ENCODE assay signal across 9 cellular contexts in genomic region chrX:67545772-67546495, GRCh38. TPM values are rescaled to one million over a fixed set of nuclear protein-coding genes. Genes with fewer than 3 reads are reported as not detected.
A peak's percentile ranks its signal among the peaks of the same experiment; 100 is the strongest.
DNase-seq lines count a peak whose midpoint lies in the region; ATAC-seq and TF ChIP-seq lines count a peak whose summit lies in the region.
"Had no signal": no experiment of that assay in that cellular context is flagged by ENCODE, and none has a peak within 500 bp of the region (broad histone marks: within the 10 kb centered on the region; RNA-seq: fewer than 3 reads in every experiment).

No MANE protein-coding gene starts in this region.

- TF ChIP-seq CTCF in HFF-Myc (IDR thresholded peaks at IDR 0.05; ENCODE audit: low read depth, low read length, missing control alignments) (no peak), smooth muscle cell (IDR thresholded peaks at IDR 0.05; ENCODE audit: borderline replicate concordance, insufficient read depth, poor library complexity, severe bottlenecking) (no peak), WERI-Rb-1 (IDR thresholded peaks at IDR 0.05; ENCODE audit: low read depth, low read length) (no peak)

- ATAC-seq in HG02938 (IDR thresholded peaks at IDR 0.05; ENCODE audit: unreplicated experiment) (no peak), GM21737 (IDR thresholded peaks at IDR 0.05; ENCODE audit: unreplicated experiment) (no peak)

- H3K4me2 ChIP-seq in smooth muscle cell: peak overlapping the region; percentile 84

- WGBS in smooth muscle cell (ENCODE audit: low lambda C conversion rate): 39% methylated on average over 39 of the region's 46 CpGs

- H3K36me3 ChIP-seq in adipocyte (ENCODE audit: control insufficient read depth, insufficient read depth, low read length, severe bottlenecking): no peaks in the 10 kb centered on the region
- H3K36me3 ChIP-seq in iPS-18a (ENCODE audit: control insufficient read depth, low read depth, low read length): no peaks in the 10 kb centered on the region
- H3K36me3 ChIP-seq in smooth muscle cell (ENCODE audit: low read depth): no peaks in the 10 kb centered on the region
- H3K36me3 ChIP-seq in WERI-Rb-1: no peaks in the 10 kb centered on the region

- H2AFZ ChIP-seq in smooth muscle cell (ENCODE audit: low read depth): peak overlapping the region; percentile 58

- H3K4me1 ChIP-seq in adipocyte (ENCODE audit: control insufficient read depth, insufficient read depth, low read length) (peaks cover 12% of the 10 kb centered on the region), iPS-18a (ENCODE audit: control insufficient read depth, low read depth, low read length) (peaks cover 14% of the 10 kb centered on the region), smooth muscle cell (ENCODE audit: low read depth) (no peaks in the 10 kb centered on the region)

- peak overlapping the region; percentile 70 for H3K4me3 ChIP-seq in HFF-Myc (replicated peaks; ENCODE audit: low read depth, low read length)
- H3K4me3 ChIP-seq in adipocyte (ENCODE audit: low read length): peak overlapping the region; percentile 88
- peak overlapping the region; percentile 64 for H3K4me3 ChIP-seq in iPS-18a (ENCODE audit: low read length)
- H3K4me3 ChIP-seq in smooth muscle cell: peak overlapping the region; percentile 50
- H3K4me3 ChIP-seq in WERI-Rb-1 (ENCODE audit: low read depth, low read length): no peak overlapping the region

- no peaks in the 10 kb centered on the region for H4K20me1 ChIP-seq in smooth muscle cell (ENCODE audit: low read depth)

- H3K27ac ChIP-seq in iPS-18a (ENCODE audit: low read length): no peak overlapping the region
- no peak overlapping the region for H3K27ac ChIP-seq in smooth muscle cell (ENCODE audit: low read depth)
- no peak overlapping the region for H3K27ac ChIP-seq in WERI-Rb-1

- H3K27me3 ChIP-seq in adipocyte (replicated peaks; ENCODE audit: control insufficient read depth, insufficient read depth, low read length): peaks cover 10% of the 10 kb centered on the region
- peaks cover 26% of the 10 kb centered on the region for H3K27me3 ChIP-seq in iPS-18a (ENCODE audit: control insufficient read depth, insufficient read depth, low read length)
- H3K27me3 ChIP-seq in smooth muscle cell (ENCODE audit: low read depth): peaks cover 4% of the 10 kb centered on the region
- H3K27me3 ChIP-seq in WERI-Rb-1 (ENCODE audit: insufficient read depth, low read depth, severe bottlenecking): peaks cover 69% of the 10 kb centered on the region

- no peaks in the 10 kb centered on the region for H3F3A ChIP-seq in smooth muscle cell (ENCODE audit: low read depth)

- H3K9me3 ChIP-seq in adipocyte (ENCODE audit: control insufficient read depth, low read length) (peaks cover 10% of the 10 kb centered on the region), iPS-18a (ENCODE audit: control insufficient read depth, low read depth, low read length) (peaks cover 11% of the 10 kb centered on the region), smooth muscle cell (replicated peaks; ENCODE audit: low read depth) (no peaks in the 10 kb centered on the region), WERI-Rb-1 (ENCODE audit: severe bottlenecking) (no peaks in the 10 kb centered on the region)

- H3K9ac ChIP-seq in adipocyte (ENCODE audit: low read length) (peak overlapping the region; percentile 82), iPS-18a (ENCODE audit: low read length) (peak overlapping the region; percentile 20), smooth muscle cell (ENCODE audit: low read depth) (no peak overlapping the region)

- H3K79me2 ChIP-seq in smooth muscle cell (ENCODE audit: low read depth): no peaks in the 10 kb centered on the region

- DNase-seq in HFF-Myc (ENCODE audit: extremely low read depth, low read depth): no peak
- DNase-seq in adipocyte (ENCODE audit: low read depth): peak; percentile 59
- DNase-seq in smooth muscle cell (lab: John Stamatoyannopoulos, UW; ENCODE audit: unreplicated experiment): no peak
- DNase-seq in WERI-Rb-1: no peak
- DNase-seq in inferior parietal cortex (ENCODE audit: extremely low spot score): no peak

RNA-seq across cellular contexts. Expression of gene AR, which starts 2.1 kb away (rescaled TPM):
- total RNA-seq in smooth muscle cell: 2.4 and 2.7 TPM in 2 replicates
- polyA plus RNA-seq in smooth muscle cell: 0.72 and 1.3 TPM in 2 replicates
- total RNA-seq: activated CD8-positive, alpha-beta memory T cell treated with anti-CD3 and anti-CD28 coated beads for 36 hours had no signal
